2 cellular contexts compared by ENCODE assay signal in the genomic region with DNA sequence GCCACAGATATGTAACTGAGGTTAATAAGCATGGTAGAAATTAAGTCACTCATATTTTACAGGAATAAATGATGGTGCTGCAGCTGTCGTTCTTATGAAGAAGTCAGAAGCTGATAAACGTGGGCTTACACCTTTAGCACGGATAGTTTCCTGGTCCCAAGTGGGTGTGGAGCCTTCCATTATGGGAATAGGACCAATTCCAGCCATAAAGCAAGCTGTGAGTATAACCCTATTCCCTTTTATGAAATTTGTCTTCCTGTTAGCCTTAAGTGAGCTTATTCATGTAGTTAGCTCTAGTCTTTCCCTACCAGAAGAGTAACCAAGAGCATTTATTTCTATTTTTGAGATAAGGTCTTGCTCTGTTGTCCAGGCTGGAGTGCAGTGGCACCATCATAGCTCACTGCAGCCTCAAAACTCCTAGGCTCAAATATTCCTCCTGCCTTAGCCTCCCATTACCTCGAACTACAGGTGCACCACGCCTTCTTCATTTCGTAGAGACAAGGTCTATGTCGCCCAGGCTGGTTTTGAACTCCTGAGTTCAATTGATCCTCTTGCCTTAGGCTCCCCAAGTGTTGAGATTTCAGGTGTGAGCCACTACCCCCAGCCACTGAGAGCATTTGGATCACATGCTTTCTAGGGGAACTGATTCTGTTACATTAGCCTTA.
TF ChIP-seq lines count a peak whose summit lies in the region.

No MANE protein-coding gene starts in this region.

TF ChIP-seq in GM23338, 12 proteins besides CTCF, POLR2A, EP300 and RAD21:
- TF ChIP-seq POLR2AphosphoS5 (IDR thresholded peaks at IDR 0.05; ENCODE audit: low read depth) (peak; percentile 39), EZH2phosphoT487 (IDR thresholded peaks at IDR 0.05; ENCODE audit: unreplicated experiment) (no peak)
TF ChIP-seq in GM23338: peak in this region for 1.

TF ChIP-seq in GM12878, 131 proteins besides CTCF, POLR2A, EP300 and RAD21:
- TF ChIP-seq CBFB (IDR thresholded peaks at IDR 0.05; ENCODE audit: low read depth) (peak; percentile 10; the same call in 1 of the 2 replicates), SMAD5 (IDR thresholded peaks at IDR 0.05; ENCODE audit: low read depth) (peak; percentile 34; the same call in 1 of the 2 replicates), NRF1 (conservative IDR thresholded peaks at IDR 0.05; ENCODE audit: low read depth, low read length) (no peak), POLR2AphosphoS2 (IDR thresholded peaks at IDR 0.05; ENCODE audit: low read depth, low read length) (0 out of 2 replicates have a peak, but pooled peaks have one; percentile 7), POLR2AphosphoS5 (IDR thresholded peaks at IDR 0.05; ENCODE audit: low read length) (peak; percentile 54; the same call in 1 of the 2 replicates), RBBP5 (conservative IDR thresholded peaks at IDR 0.05) (no peak)
